2 cellular contexts compared by ENCODE assay signal in genomic region chr1:229378586-229379442, GRCh38.
TF ChIP-seq lines count a peak whose summit lies in the region.

No MANE protein-coding gene starts in this region.

TF ChIP-seq in HEK293T, 16 proteins besides CTCF, POLR2A, EP300 and RAD21:
- TF ChIP-seq SP1 (IDR thresholded peaks at IDR 0.05) (no peak), NFRKB (IDR thresholded peaks at IDR 0.05) (no peak), PKNOX1 (IDR thresholded peaks at IDR 0.05) (no peak), FOXM1 (IDR thresholded peaks at IDR 0.05; ENCODE audit: borderline replicate concordance) (no peak)

TF ChIP-seq in K562, 482 proteins besides CTCF, POLR2A, EP300 and RAD21:
- TF ChIP-seq FOSL1 (tag; conservative IDR thresholded peaks at IDR 0.05) = no peak
- no peak for TF ChIP-seq XRCC3 (IDR thresholded peaks at IDR 0.05)
- 0 out of 2 replicates have a peak, but pooled peaks have one; percentile 25 for TF ChIP-seq IRF9 (tag; IDR thresholded peaks at IDR 0.05)
- TF ChIP-seq ZNF140 (CRISPR knock-in tag; IDR thresholded peaks at IDR 0.05) = no peak
- 0 out of 2 replicates have a peak, but pooled peaks have one; percentile 51 for TF ChIP-seq EZH2 (IDR thresholded peaks at IDR 0.05; ENCODE audit: borderline replicate concordance, low read depth, low read length)
- TF ChIP-seq C11orf30 (IDR thresholded peaks at IDR 0.05; ENCODE audit: low read depth) = 0 out of 2 replicates have a peak, but pooled peaks have one; percentile 12
- no peak for TF ChIP-seq NRF1 (conservative IDR thresholded peaks at IDR 0.05 in 1 of 2, IDR thresholded peaks at IDR 0.05 in 1 of 2)
- no peak for TF ChIP-seq NKRF (IDR thresholded peaks at IDR 0.05; ENCODE audit: borderline replicate concordance)
- no peak for TF ChIP-seq NR0B1 (IDR thresholded peaks at IDR 0.05; ENCODE audit: partially characterized antibody)
- no peak for TF ChIP-seq THRB (CRISPR knock-in tag; conservative IDR thresholded peaks at IDR 0.05)
- TF ChIP-seq ZNF121 (CRISPR knock-in tag; conservative IDR thresholded peaks at IDR 0.05) = peak; percentile 86
- no peak for TF ChIP-seq BDP1 (IDR thresholded peaks at IDR 0.05; ENCODE audit: insufficient read depth, insufficient read length)
- TF ChIP-seq ZNF316 (IDR thresholded peaks at IDR 0.05) = peak; percentile 9; the same call in 1 of the 2 replicates
